Comparison of ENCODE assay signal across 12 cellular contexts in genomic region chr19:10747271-10747670, GRCh38. TPM values are rescaled to one million over a fixed set of nuclear protein-coding genes. Genes with fewer than 3 reads are reported as not detected.
DNase-seq lines count a peak whose midpoint lies in the region; ATAC-seq, FAIRE-seq and TF ChIP-seq lines count a peak whose summit lies in the region.
"Had no signal": no experiment of that assay in that cellular context is flagged by ENCODE, and none has a peak within 500 bp of the region (broad histone marks: within the 10 kb centered on the region; RNA-seq: fewer than 3 reads in every experiment).

No MANE protein-coding gene starts in this region.

- H3K9me3 ChIP-seq in A549 = no peaks in the 10 kb centered on the region
- H3K9me3 ChIP-seq in naive thymus-derived CD4-positive, alpha-beta T cell (ENCODE audit: control insufficient read depth in 2 of 3, low read length in 3 of 3) = no peaks in the 10 kb centered on the region

- peak; percentile 6 to 36; a peak in 4 of 6 replicates for ATAC-seq in A549
- no peak for ATAC-seq in naive thymus-derived CD4-positive, alpha-beta T cell
- no peak for ATAC-seq in HG02588 (IDR thresholded peaks at IDR 0.05; ENCODE audit: unreplicated experiment)

- H3K4me3 ChIP-seq in A549 = no peak overlapping the region
- no peak overlapping the region for H3K4me3 ChIP-seq in naive thymus-derived CD4-positive, alpha-beta T cell (ENCODE audit: low read length)

- peak overlapping the region; percentile 27 for H3K27ac Mint-ChIP-seq in dendritic cell treated with granulocyte-macrophage colony-stimulating factor and Interleukin-4, amounts not matched to agents 40 ng/mL and 50 ng/mL, for 4 days
- H3K27ac Mint-ChIP-seq in naive thymus-derived CD4-positive, alpha-beta T cell = peak overlapping the region; percentile 15 to 89 (median 85)

- TF ChIP-seq RAD21 in A549 (conservative IDR thresholded peaks at IDR 0.05 in 1 of 2, IDR thresholded peaks at IDR 0.05 in 1 of 2) = no peak

- FAIRE-seq in A549 (lab: Jason Lieb, UNC) = no peak
- FAIRE-seq: GM18507 had no signal

- TF ChIP-seq CTCF in A549 (IDR thresholded peaks at IDR 0.05) = no peak

- intact Hi-C loops in dendritic cell treated with granulocyte-macrophage colony-stimulating factor and Interleukin-4, amounts not matched to agents 40 ng/mL and 50 ng/mL, for 4 days (cut with micrococcal nuclease) = no loop called here
- intact Hi-C loops in naive thymus-derived CD4-positive, alpha-beta T cell (cut with micrococcal nuclease) = no loop called here

- peaks cover 0 to 11% (median 0%) of the 10 kb centered on the region in 3 experiments for H3K36me3 ChIP-seq in naive thymus-derived CD4-positive, alpha-beta T cell (ENCODE audit: control insufficient read depth in 2 of 3, insufficient read depth in 3 of 3, low read length in 3 of 3)

- H3K27ac ChIP-seq in A549 = peak overlapping the region; percentile 78 to 91
- H3K27ac ChIP-seq in naive thymus-derived CD4-positive, alpha-beta T cell (ENCODE audit: low read depth, low read length) = peak overlapping the region; percentile 44

- no peak for TF ChIP-seq POLR2A in A549 (IDR thresholded peaks at IDR 0.05; ENCODE audit: low read length)

- CTCF ChIA-PET in A549 (lab: Yijun Ruan, JAX) = no interaction called here
- CTCF ChIA-PET in naive thymus-derived CD4-positive, alpha-beta T cell (lab: Charles Lee) = no interaction called here

- peaks cover 66% of the 10 kb centered on the region for H3K4me1 ChIP-seq in A549
- peaks cover 14 to 52% of the 10 kb centered on the region in 2 donors for H3K4me1 ChIP-seq in naive thymus-derived CD4-positive, alpha-beta T cell (ENCODE audit: control insufficient read depth in 2 of 2, insufficient read depth in 2 of 2, low read length in 2 of 2)

- no peak overlapping the region for H3K4me3 Mint-ChIP-seq in dendritic cell treated with granulocyte-macrophage colony-stimulating factor and Interleukin-4, amounts not matched to agents 40 ng/mL and 50 ng/mL, for 4 days
- H3K4me3 Mint-ChIP-seq in naive thymus-derived CD4-positive, alpha-beta T cell = peak overlapping the region in 8 of 10 donors; percentile 17 to 72 (median 49)

- WGBS in A549 (ENCODE audit: missing lambda C conversion rate) = no CpG with 5 or more reads among the region's 6 CpGs

- no peaks in the 10 kb centered on the region for H3K27me3 ChIP-seq in naive thymus-derived CD4-positive, alpha-beta T cell (ENCODE audit: control insufficient read depth in 2 of 2, insufficient read depth in 2 of 2, low read length in 2 of 2)

- H3K27me3 Mint-ChIP-seq in dendritic cell treated with granulocyte-macrophage colony-stimulating factor and Interleukin-4, amounts not matched to agents 40 ng/mL and 50 ng/mL, for 4 days = no peaks in the 10 kb centered on the region
- H3K27me3 Mint-ChIP-seq in naive thymus-derived CD4-positive, alpha-beta T cell = no peaks in the 10 kb centered on the region

- peaks cover 86% of the 10 kb centered on the region for H3K4me1 Mint-ChIP-seq in dendritic cell treated with granulocyte-macrophage colony-stimulating factor and Interleukin-4, amounts not matched to agents 40 ng/mL and 50 ng/mL, for 4 days (ENCODE audit: low read depth)
- peaks cover 43 to 78% (median 60%) of the 10 kb centered on the region in 7 donors for H3K4me1 Mint-ChIP-seq in naive thymus-derived CD4-positive, alpha-beta T cell

- POLR2A ChIA-PET in A549 (lab: Yijun Ruan, JAX) = no interaction called here
- POLR2A ChIA-PET in naive thymus-derived CD4-positive, alpha-beta T cell (lab: Charles Lee) = interaction anchor here (0.8 kb wide), 1 partner anchor 16 kb away, joined by 3 read pairs; no protein-coding TSS in a partner anchor

- H3K4me2 ChIP-seq in A549 = peak overlapping the region; percentile 51

- H3K9me3 Mint-ChIP-seq in dendritic cell treated with granulocyte-macrophage colony-stimulating factor and Interleukin-4, amounts not matched to agents 40 ng/mL and 50 ng/mL, for 4 days = no peaks in the 10 kb centered on the region
- H3K9me3 Mint-ChIP-seq in naive thymus-derived CD4-positive, alpha-beta T cell = peaks cover 0 to 1% (median 0%) of the 10 kb centered on the region in 11 donors

- peaks cover 15% of the 10 kb centered on the region for H3K36me3 Mint-ChIP-seq in dendritic cell treated with granulocyte-macrophage colony-stimulating factor and Interleukin-4, amounts not matched to agents 40 ng/mL and 50 ng/mL, for 4 days (ENCODE audit: low read depth)
- H3K36me3 Mint-ChIP-seq in naive thymus-derived CD4-positive, alpha-beta T cell = peaks cover 0 to 10% (median 0%) of the 10 kb centered on the region in 5 donors

- in situ Hi-C loops in ACHN (cut with HindIII; ENCODE audit: low pct_ligation_motif_present, low pct_unique_long_range_greater_than_20kb, low sequenced_read_pairs) = no loop called here

- TF ChIP-seq EP300 in A549 (IDR thresholded peaks at IDR 0.05) = no peak

- peak; percentile 31 to 70 for DNase-seq in A549 (ENCODE audit: low read depth in 1 of 2, low spot score in 1 of 2)
- peak; percentile 27 for DNase-seq in D341Med (ENCODE audit: low spot score)
- DNase-seq in naive thymus-derived CD4-positive, alpha-beta T cell = no peak
- DNase-seq in ACHN = no peak
- no peak for DNase-seq in NCI-H526 (lab: John Stamatoyannopoulos, UW)
- no peak for DNase-seq in NCI-H524 treated with DMSO at 0.1 percent for 48 hours (lab: John Stamatoyannopoulos, UW)
- DNase-seq: activated naive CD4-positive, alpha-beta T cell treated with Interleukin-2 at 50 U/mL for 16 hours; GOT3; stimulated activated CD4-positive, alpha-beta T cell treated with anti-CD3 and anti-CD28 coated beads, Interleukin-2, amount 100 ng/mL, for 24 hours had no signal

TF ChIP-seq in A549, 52 proteins besides CTCF, POLR2A, EP300 and RAD21:
- TF ChIP-seq ZSCAN20 (CRISPR knock-in tag; IDR thresholded peaks at IDR 0.05) (no peak), NR3C1 (IDR thresholded peaks at IDR 0.05) (no peak), HMGXB4 (CRISPR knock-in tag; IDR thresholded peaks at IDR 0.05; ENCODE audit: borderline replicate concordance) (no peak), HEYL (CRISPR knock-in tag; IDR thresholded peaks at IDR 0.05) (no peak), CEBPB (IDR thresholded peaks at IDR 0.05) (no peak), CHD4 (IDR thresholded peaks at IDR 0.05; ENCODE audit: borderline replicate concordance) (no peak), KDM1A (IDR thresholded peaks at IDR 0.05; ENCODE audit: low read depth) (no peak), REST (IDR thresholded peaks at IDR 0.05) (no peak), HOXB5 (CRISPR knock-in tag; IDR thresholded peaks at IDR 0.05) (no peak)
TF ChIP-seq in A549: peak in this region for 0.

RNA-seq across cellular contexts. Expression of gene DNM2, which starts 29.4 kb away (rescaled TPM):
- 32.9 and 52.4 TPM in 2 replicates for polyA plus RNA-seq in A549 (2011; rRNA removed)
- 32.5 and 44.3 TPM in 2 replicates for polyA plus RNA-seq in A549 (2012; cell fraction: cytosol; rRNA removed)
- 83.5 and 91.5 TPM in 2 replicates for polyA plus RNA-seq in A549 (2012; cell fraction: nucleus; rRNA removed)
- polyA plus RNA-seq in A549 (2017; fragmentation: RNase III; extraction: RNeasy Plus Mini Kit Qiagen cat#74134 plus additional on column Dnase treatment) = 55.8 to 58.5 TPM (median 57.3 TPM) in 3 replicates
- 128 and 145 TPM in 2 replicates for polyA minus RNA-seq in A549 (2011; rRNA and poly(A)+ RNA removed)
- 100 to 1,000 TPM; 238 to 340 (median 269) TPM for total RNA-seq in naive thymus-derived CD4-positive, alpha-beta T cell
- polyA plus RNA-seq in naive thymus-derived CD4-positive, alpha-beta T cell = 100 to 1,000 TPM in 1 of 2 donors, 10 to 100 TPM in 1; 49.1 to 111 TPM

RNA-seq across cellular contexts. Expression of gene QTRT1, which starts 46.0 kb away (rescaled TPM):
- polyA plus RNA-seq in A549 (2011; rRNA removed) (23.6 and 24.3 TPM in 2 replicates), A549 (2017; fragmentation: RNase III; extraction: RNeasy Plus Mini Kit Qiagen cat#74134 plus additional on column Dnase treatment) (42.2 to 47.6 TPM (median 42.5 TPM) in 3 replicates)
- 77.6 and 81.1 TPM in 2 replicates for polyA plus RNA-seq in A549 (2012; cell fraction: cytosol; rRNA removed)
- polyA plus RNA-seq in A549 (2012; cell fraction: nucleus; rRNA removed) = 264 and 338 TPM in 2 replicates
- polyA minus RNA-seq in A549 (2011; rRNA and poly(A)+ RNA removed) = 7.8 and 16.5 TPM in 2 replicates
- total RNA-seq in naive thymus-derived CD4-positive, alpha-beta T cell = 10 to 100 TPM; 36.1 to 63.4 (median 54.9) TPM
- polyA plus RNA-seq in naive thymus-derived CD4-positive, alpha-beta T cell = 10 to 100 TPM; 38.0 to 41.8 TPM

Comparison
In these comparisons a context has a peak if more than half of its experiments do, and no peak if none do; other contexts are left out.
1. ATAC-seq: peak in A549 (2 of 2); none in naive thymus-derived CD4-positive, alpha-beta T cell (single experiment) and HG02588 (single experiment).
2. DNase-seq: peak in A549 (2 of 2) and D341Med (single experiment); none in naive thymus-derived CD4-positive, alpha-beta T cell (0 of 9), ACHN (single experiment), NCI-H526 (0 of 2) and NCI-H524 treated with DMSO at 0.1 percent for 48 hours (single experiment).